8 cellular contexts compared by ENCODE assay signal in genomic region chr4:75724066-75724866, GRCh38. TPM values are rescaled to one million over a fixed set of nuclear protein-coding genes. Genes with fewer than 3 reads are reported as not detected.
DNase-seq lines count a peak whose midpoint lies in the region; ATAC-seq lines count a peak whose summit lies in the region.

A gene with protein sequence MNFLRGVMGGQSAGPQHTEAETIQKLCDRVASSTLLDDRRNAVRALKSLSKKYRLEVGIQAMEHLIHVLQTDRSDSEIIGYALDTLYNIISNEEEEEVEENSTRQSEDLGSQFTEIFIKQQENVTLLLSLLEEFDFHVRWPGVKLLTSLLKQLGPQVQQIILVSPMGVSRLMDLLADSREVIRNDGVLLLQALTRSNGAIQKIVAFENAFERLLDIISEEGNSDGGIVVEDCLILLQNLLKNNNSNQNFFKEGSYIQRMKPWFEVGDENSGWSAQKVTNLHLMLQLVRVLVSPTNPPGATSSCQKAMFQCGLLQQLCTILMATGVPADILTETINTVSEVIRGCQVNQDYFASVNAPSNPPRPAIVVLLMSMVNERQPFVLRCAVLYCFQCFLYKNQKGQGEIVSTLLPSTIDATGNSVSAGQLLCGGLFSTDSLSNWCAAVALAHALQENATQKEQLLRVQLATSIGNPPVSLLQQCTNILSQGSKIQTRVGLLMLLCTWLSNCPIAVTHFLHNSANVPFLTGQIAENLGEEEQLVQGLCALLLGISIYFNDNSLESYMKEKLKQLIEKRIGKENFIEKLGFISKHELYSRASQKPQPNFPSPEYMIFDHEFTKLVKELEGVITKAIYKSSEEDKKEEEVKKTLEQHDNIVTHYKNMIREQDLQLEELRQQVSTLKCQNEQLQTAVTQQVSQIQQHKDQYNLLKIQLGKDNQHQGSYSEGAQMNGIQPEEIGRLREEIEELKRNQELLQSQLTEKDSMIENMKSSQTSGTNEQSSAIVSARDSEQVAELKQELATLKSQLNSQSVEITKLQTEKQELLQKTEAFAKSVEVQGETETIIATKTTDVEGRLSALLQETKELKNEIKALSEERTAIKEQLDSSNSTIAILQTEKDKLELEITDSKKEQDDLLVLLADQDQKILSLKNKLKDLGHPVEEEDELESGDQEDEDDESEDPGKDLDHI (plus strand): TSS chr4:75724577. CDS start chr4:75724820, 243 bp downstream.

- CTCF ChIA-PET in activated CD8-positive, alpha-beta memory T cell treated with anti-CD3 and anti-CD28 coated beads for 36 hours (lab: Charles Lee) = interaction anchor here (0.5 to 1.6 kb wide), 17 partner anchors 10 to 217 kb away, joined by 3 to 7 read pairs (median 3); partner anchors contain the start of gene NAAA

- POLR2A ChIA-PET in activated CD8-positive, alpha-beta memory T cell treated with anti-CD3 and anti-CD28 coated beads for 36 hours (lab: Charles Lee) = interaction anchor here (0.9 to 3.0 kb wide), 5 partner anchors 16 to 85 kb away, joined by 3 to 23 read pairs (median 3); partner anchors contain the start of gene G3BP2

- peaks cover 6% of the 10 kb centered on the region for H3K4me1 ChIP-seq in effector memory CD4-positive, alpha-beta T cell (ENCODE audit: control insufficient read depth, insufficient read depth, low read length, poor library complexity, severe bottlenecking)

- ATAC-seq in GM21360 (IDR thresholded peaks at IDR 0.05; ENCODE audit: unreplicated experiment) = peak; percentile 78

- peak within 1 kb of the TSS; percentile 91 for H3K27ac ChIP-seq in effector memory CD4-positive, alpha-beta T cell (ENCODE audit: insufficient read depth, low read length, poor library complexity, severe bottlenecking)

- H3K4me3 ChIP-seq in effector memory CD4-positive, alpha-beta T cell (ENCODE audit: insufficient read depth, low read depth, low read length, poor library complexity, severe bottlenecking) = peak within 1 kb of the TSS; percentile 90

- DNase-seq in Caki2 (ENCODE audit: low read depth) = peak; percentile 98
- peak; percentile 98 for DNase-seq in HT1080 (ENCODE audit: low read depth)
- peak; percentile 98 to 99 for DNase-seq in NOMO-1 (lab: John Stamatoyannopoulos, UW; ENCODE audit: unreplicated experiment in 2 of 2)
- DNase-seq in effector memory CD4-positive, alpha-beta T cell = peak; percentile 99 to 100 (median 99)
- peak; percentile 99 for DNase-seq in medulla oblongata (ENCODE audit: extremely low spot score)
- peak; percentile 99 for DNase-seq in stimulated activated CD8-positive, alpha-beta memory T cell treated with anti-CD3 and anti-CD28 coated beads, Interleukin-12 subunit alpha, Interleukin-12 subunit beta, amount 100 ng/mL, for 1 hour (ENCODE audit: low read depth)

- in situ Hi-C loops in Caki2 (cut with HindIII; ENCODE audit: low pct_unique_long_range_greater_than_20kb, low sequenced_read_pairs) = no loop called here

- no peaks in the 10 kb centered on the region for H3K27me3 ChIP-seq in effector memory CD4-positive, alpha-beta T cell (replicated peaks; ENCODE audit: control insufficient read depth, insufficient read depth, low read length, poor library complexity, severe bottlenecking)

- no peaks in the 10 kb centered on the region for H3K36me3 ChIP-seq in effector memory CD4-positive, alpha-beta T cell (ENCODE audit: control insufficient read depth, insufficient read depth, low read length)

- H3K9me3 ChIP-seq in effector memory CD4-positive, alpha-beta T cell (ENCODE audit: control insufficient read depth, low read length) = no peaks in the 10 kb centered on the region

RNA-seq across cellular contexts. Expression of the gene that starts here (rescaled TPM):
- total RNA-seq in Caki2 (2014; rRNA removed; shearing (Covaris generic); ENCODE audit: low replicate concordance) = 25.5 and 28.1 TPM in 2 replicates
- total RNA-seq in HT1080 (2014; rRNA removed; shearing (Covaris generic)) = 60.8 and 68.3 TPM in 2 replicates
- 55.8 and 78.3 TPM in 2 replicates for polyA plus RNA-seq in HT1080 (2015; cell fraction: cytosol; rRNA removed)
- polyA plus RNA-seq in HT1080 (2015; cell fraction: nucleus; rRNA removed) = 91.3 and 94.7 TPM in 2 replicates
- 10 to 100 TPM; 40.8 to 43.8 TPM for total RNA-seq in activated CD8-positive, alpha-beta memory T cell treated with anti-CD3 and anti-CD28 coated beads for 36 hours

Comparison
In these comparisons a context has a peak if more than half of its experiments do, and no peak if none do; other contexts are left out.
1. Peak in every context shown above with its lines: DNase-seq, ATAC-seq, H3K4me3 ChIP-seq and H3K27ac ChIP-seq.